1 cellular context compared by ENCODE assay signal in the genomic region with DNA sequence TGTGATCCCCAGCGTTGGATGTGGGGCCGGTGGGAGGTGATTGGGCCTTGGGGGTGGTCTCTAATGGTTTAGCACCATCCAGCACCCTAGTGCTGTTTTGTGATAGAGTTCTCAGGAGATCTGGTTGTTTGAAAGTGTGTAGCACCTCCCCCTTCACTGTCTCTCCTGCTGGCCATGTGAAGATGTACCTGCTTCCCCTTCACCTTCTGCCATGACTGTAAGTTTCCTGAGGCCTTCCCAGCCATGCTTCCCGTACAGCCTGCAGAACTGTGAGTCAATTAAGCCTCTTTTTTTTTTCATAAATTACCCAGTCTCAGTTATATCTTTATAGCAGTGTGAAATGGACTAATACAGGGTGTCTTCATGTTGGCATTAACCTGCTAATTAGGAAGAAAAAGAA.
A peak's percentile ranks its signal among the peaks of the same experiment; 100 is the strongest.
TF ChIP-seq lines count a peak whose summit lies in the region.

No MANE protein-coding gene starts in this region.

TF ChIP-seq in HEK293, 187 proteins besides CTCF, POLR2A, EP300 and RAD21 (continued from another document):
- TF ChIP-seq, protein P1, sequence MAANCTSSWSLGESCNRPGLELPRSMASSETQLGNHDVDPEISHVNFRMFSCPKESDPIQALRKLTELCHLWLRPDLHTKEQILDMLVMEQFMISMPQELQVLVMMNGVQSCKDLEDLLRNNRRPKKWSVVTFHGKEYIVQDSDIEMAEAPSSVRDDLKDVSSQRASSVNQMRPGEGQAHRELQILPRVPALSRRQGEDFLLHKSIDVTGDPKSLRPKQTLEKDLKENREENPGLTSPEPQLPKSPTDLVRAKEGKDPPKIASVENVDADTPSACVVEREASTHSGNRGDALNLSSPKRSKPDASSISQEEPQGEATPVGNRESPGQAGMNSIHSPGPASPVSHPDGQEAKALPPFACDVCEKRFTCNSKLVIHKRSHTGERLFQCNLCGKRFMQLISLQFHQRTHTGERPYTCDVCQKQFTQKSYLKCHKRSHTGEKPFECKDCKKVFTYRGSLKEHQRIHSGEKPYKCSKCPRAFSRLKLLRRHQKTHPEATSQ (tag by site-specific recombination; IDR thresholded peaks at IDR 0.05), result peak; percentile 84; the same call in 1 of the 2 replicates
- TF ChIP-seq ZNF777 (tag by site-specific recombination; IDR thresholded peaks at IDR 0.05; ENCODE audit: borderline replicate concordance) (no peak), BCL11A (tag by site-specific recombination; IDR thresholded peaks at IDR 0.05; ENCODE audit: low read depth) (no peak), ZNF701 (tag by site-specific recombination; IDR thresholded peaks at IDR 0.05) (no peak)
- TF ChIP-seq, protein P2, sequence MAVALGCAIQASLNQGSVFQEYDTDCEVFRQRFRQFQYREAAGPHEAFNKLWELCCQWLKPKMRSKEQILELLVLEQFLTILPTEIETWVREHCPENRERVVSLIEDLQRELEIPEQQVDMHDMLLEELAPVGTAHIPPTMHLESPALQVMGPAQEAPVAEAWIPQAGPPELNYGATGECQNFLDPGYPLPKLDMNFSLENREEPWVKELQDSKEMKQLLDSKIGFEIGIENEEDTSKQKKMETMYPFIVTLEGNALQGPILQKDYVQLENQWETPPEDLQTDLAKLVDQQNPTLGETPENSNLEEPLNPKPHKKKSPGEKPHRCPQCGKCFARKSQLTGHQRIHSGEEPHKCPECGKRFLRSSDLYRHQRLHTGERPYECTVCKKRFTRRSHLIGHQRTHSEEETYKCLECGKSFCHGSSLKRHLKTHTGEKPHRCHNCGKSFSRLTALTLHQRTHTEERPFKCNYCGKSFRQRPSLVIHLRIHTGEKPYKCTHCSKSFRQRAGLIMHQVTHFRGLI (tag by site-specific recombination; IDR thresholded peaks at IDR 0.05), result no peak
